Comparison of ENCODE assay signal across 9 cellular contexts in genomic region chr5:172274951-172275753, GRCh38. TPM values are rescaled to one million over a fixed set of nuclear protein-coding genes. Genes with fewer than 3 reads are reported as not detected.
DNase-seq lines count a peak whose midpoint lies in the region; ATAC-seq, FAIRE-seq and TF ChIP-seq lines count a peak whose summit lies in the region.
"Had no signal": no experiment of that assay in that cellular context is flagged by ENCODE, and none has a peak within 500 bp of the region (broad histone marks: within the 10 kb centered on the region; RNA-seq: fewer than 3 reads in every experiment).

No MANE protein-coding gene starts in this region.

- dilution Hi-C loops in keratinocyte (cut with MboI; ENCODE audit: extremely low pct_ligation_motif_present, low sequenced_read_pairs): no loop called here

- H3K79me2 ChIP-seq in keratinocyte (ENCODE audit: control insufficient read depth, insufficient read depth, low read length): peaks cover 83% of the 10 kb centered on the region

- H3K9me1 ChIP-seq in keratinocyte (ENCODE audit: control insufficient read depth, extremely low read depth, insufficient read depth, low read length): no peaks in the 10 kb centered on the region

- H3K27ac ChIP-seq in keratinocyte (ENCODE audit: control insufficient read depth, insufficient read depth, low read length): peak overlapping the region; percentile 80
- no peak overlapping the region for H3K27ac ChIP-seq in upper lobe of right lung

- no peak for FAIRE-seq in keratinocyte (lab: Jason Lieb, UNC)
- FAIRE-seq: endothelial cell of umbilical vein had no signal

- H3K9me3 ChIP-seq in keratinocyte (ENCODE audit: control insufficient read depth, low read depth, low read length) (no peaks in the 10 kb centered on the region), upper lobe of right lung (no peaks in the 10 kb centered on the region)

- no peak overlapping the region for H3K4me3 ChIP-seq in keratinocyte (ENCODE audit: control insufficient read depth in 2 of 3, extremely low read depth in 1 of 3, insufficient read depth in 2 of 3, low read depth in 1 of 3, low read length in 3 of 3)
- no peak overlapping the region for H3K4me3 ChIP-seq in upper lobe of right lung

- peak; percentile 6 for DNase-seq in activated gamma-delta T cell treated with Interleukin-2 at 50 U/mL for 16 hours
- no peak for DNase-seq in activated gamma-delta T cell (lab: John Stamatoyannopoulos, UW)
- peak; percentile 31 for DNase-seq in activated T-cell treated with anti-CD3 and anti-CD28 coated beads, Interleukin-2, amount 50 U/mL, for 1 hour
- no peak for DNase-seq in keratinocyte (ENCODE audit: low read depth, low spot score)
- DNase-seq in upper lobe of right lung: no peak
- DNase-seq in DMS153 treated with DMSO at 0.1 percent for 48 hours (lab: John Stamatoyannopoulos, UW; ENCODE audit: unreplicated experiment): no peak
- DNase-seq in NCI-H187 treated with DMSO at 0.1 percent for 48 hours (lab: John Stamatoyannopoulos, UW): no peak

- peak overlapping the region; percentile 38 for H3K4me2 ChIP-seq in keratinocyte (ENCODE audit: control insufficient read depth, extremely low read depth, insufficient read depth, low read depth, low read length)

- peaks cover 0 to 2% of the 10 kb centered on the region in 2 experiments for H3K36me3 ChIP-seq in keratinocyte (ENCODE audit: control insufficient read depth in 2 of 2, extremely low read depth in 1 of 2, insufficient read depth in 2 of 2, low read length in 2 of 2)
- H3K36me3 ChIP-seq in upper lobe of right lung: no peaks in the 10 kb centered on the region

- intact Hi-C loops in upper lobe of right lung (cut with DNase I): no loop called here

- H3K9ac ChIP-seq in keratinocyte (ENCODE audit: control insufficient read depth, extremely low read depth, insufficient read depth, low read length): peak overlapping the region; percentile 25

- no peak overlapping the region for H2AFZ ChIP-seq in keratinocyte (ENCODE audit: control insufficient read depth, low read length)

- TF ChIP-seq CTCF in keratinocyte (optimal IDR thresholded peaks at IDR 0.05 in 1 of 3, IDR thresholded peaks at IDR 0.05 in 1 of 3, conservative IDR thresholded peaks at IDR 0.05 in 1 of 3; ENCODE audit: extremely low read depth in 1 of 3, insufficient read depth in 2 of 3, low read length in 3 of 3) (no peak), upper lobe of right lung (IDR thresholded peaks at IDR 0.05) (no peak)

- peak; percentile 50 for ATAC-seq in upper lobe of right lung
- no peak for ATAC-seq in GM21447 (IDR thresholded peaks at IDR 0.05; ENCODE audit: unreplicated experiment)

- H3K27me3 ChIP-seq in keratinocyte (ENCODE audit: control insufficient read depth, extremely low read depth, insufficient read depth, low read length) (no peaks in the 10 kb centered on the region), upper lobe of right lung (no peaks in the 10 kb centered on the region)

- no peaks in the 10 kb centered on the region for H4K20me1 ChIP-seq in keratinocyte (ENCODE audit: control insufficient read depth, extremely low read depth, insufficient read depth, low read length)

- H3K4me1 ChIP-seq in keratinocyte (ENCODE audit: control insufficient read depth, extremely low read depth, insufficient read depth, low read length) (peaks cover 18% of the 10 kb centered on the region), upper lobe of right lung (peaks cover 9% of the 10 kb centered on the region)

RNA-seq across cellular contexts. Expression of gene UBTD2, which starts 8.4 kb away (rescaled TPM):
- 9.0 to 16.2 TPM (median 13.2 TPM) in 3 replicates for polyA plus RNA-seq in keratinocyte
- 4.7 TPM for polyA plus RNA-seq in keratinocyte (2011; ENCODE audit: low read depth)
- 9.9 and 18.0 TPM in 2 replicates for polyA plus RNA-seq in keratinocyte (2011; cell fraction: cytosol; rRNA removed)
- polyA plus RNA-seq in keratinocyte (2011; cell fraction: nucleus; rRNA removed): 9.9 and 11.6 TPM in 2 replicates
- polyA plus RNA-seq in keratinocyte (2012; ENCODE audit: low replicate concordance): 7.4 and 12.0 TPM in 2 replicates
- polyA minus RNA-seq in keratinocyte: 6.5 to 15.1 TPM (median 8.0 TPM) in 3 replicates
- 6.5 TPM for polyA minus RNA-seq in keratinocyte (2011; cell fraction: cytosol; rRNA and poly(A)+ RNA removed)
- 4.5 and 9.9 TPM in 2 replicates for polyA minus RNA-seq in keratinocyte (2011; cell fraction: nucleus; rRNA and poly(A)+ RNA removed)
- total RNA-seq in upper lobe of right lung: 18.8 TPM

Comparison
In these comparisons a context has a peak if more than half of its experiments do, and no peak if none do; other contexts are left out.
1. DNase-seq: peak in activated gamma-delta T cell treated with Interleukin-2 at 50 U/mL for 16 hours (single experiment) and activated T-cell treated with anti-CD3 and anti-CD28 coated beads, Interleukin-2, amount 50 U/mL, for 1 hour (single experiment); none in activated gamma-delta T cell (single experiment), keratinocyte (single experiment), upper lobe of right lung (single experiment), DMS153 treated with DMSO at 0.1 percent for 48 hours (single experiment) and NCI-H187 treated with DMSO at 0.1 percent for 48 hours (single experiment).